21 cellular contexts compared by ENCODE assay signal in the genomic region with DNA sequence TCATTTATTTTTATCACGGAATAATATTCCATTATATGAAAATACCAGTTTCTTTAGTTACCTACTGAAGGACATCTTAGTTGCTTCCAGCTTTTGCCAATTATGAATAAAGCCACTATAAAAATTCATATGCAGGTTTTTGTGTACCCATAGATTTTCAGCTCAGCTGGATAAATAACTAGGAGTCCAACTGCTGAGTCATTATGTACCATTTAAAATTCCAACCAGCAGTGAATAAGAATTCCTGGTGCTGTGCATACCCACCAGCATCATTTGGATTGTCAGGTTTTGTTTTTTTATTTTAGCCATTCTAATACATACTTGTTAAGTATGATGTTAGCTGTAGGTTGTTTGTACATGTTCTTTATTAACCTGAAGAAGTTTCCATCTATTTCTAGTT. TPM values are rescaled to one million over a fixed set of nuclear protein-coding genes. Genes with fewer than 3 reads are reported as not detected.
A peak's percentile ranks its signal among the peaks of the same experiment; 100 is the strongest.
DNase-seq lines count a peak whose midpoint lies in the region; TF ChIP-seq lines count a peak whose summit lies in the region.
"Had no signal": no experiment of that assay in that cellular context is flagged by ENCODE, and none has a peak within 500 bp of the region (broad histone marks: within the 10 kb centered on the region; RNA-seq: fewer than 3 reads in every experiment).

No MANE protein-coding gene starts in this region.

- H3K79me2 ChIP-seq in PC-9 (ENCODE audit: low read depth) = peaks cover 30% of the 10 kb centered on the region

- no peaks in the 10 kb centered on the region for H3F3A ChIP-seq in PC-9 (ENCODE audit: insufficient read depth, low read depth)

- no peak for TF ChIP-seq POLR2A in erythroblast (IDR thresholded peaks at IDR 0.05; ENCODE audit: low read length)

- H2AFZ ChIP-seq in PC-9 = no peak overlapping the region

- H4K20me1 ChIP-seq in PC-9 (ENCODE audit: insufficient read depth) = no peaks in the 10 kb centered on the region

- no peaks in the 10 kb centered on the region for H3K9me3 ChIP-seq in PC-9 (ENCODE audit: insufficient read depth, low read depth)
- H3K9me3 ChIP-seq: neutrophil, sigmoid colon, testis had no signal

- TF ChIP-seq CTCF in PC-9 (conservative IDR thresholded peaks at IDR 0.05) (no peak), cardiac fibroblast (IDR thresholded peaks at IDR 0.05; ENCODE audit: low read depth, low read length) (no peak)

- DNase-seq in EH (ENCODE audit: low read depth) (peak; percentile 70), PC-9 (peak in 1 of 2 experiments; percentile 37), cardiac fibroblast (ENCODE audit: low read depth in 2 of 2) (peak; percentile 45 to 74), kidney tubule cell (ENCODE audit: low spot score) (peak; percentile 46), Ammon's horn (ENCODE audit: low spot score) (no peak), 8988T (no peak), erythroblast (lab: John Stamatoyannopoulos, UW) (no peak)
- no peak for DNase-seq in activated CD4-positive, CD25-positive, alpha-beta regulatory T cell treated with anti-CD3 and anti-CD28 coated beads, Interleukin-2, amount 50 U/mL, for 72 hours
- DNase-seq: activated naive CD8-positive, alpha-beta T cell treated with anti-CD3 and anti-CD28 coated beads for 36 hours; activated T-cell treated with anti-CD3 and anti-CD28 coated beads for 4 hours; C1 segment of cervical spinal cord; DMS79; GOT3; kidney; sigmoid colon; stimulated activated CD4-positive, alpha-beta T cell treated with anti-CD3 and anti-CD28 coated beads, Interleukin-4, amount 100 ng/mL, for 1 hour; stimulated activated CD8-positive, alpha-beta memory T cell treated with anti-CD3 and anti-CD28 coated beads, Interleukin-4, amount 100 ng/mL, for 48 hours; T-helper 9 cell; testis had no signal

- no peaks in the 10 kb centered on the region for H3K36me3 ChIP-seq in PC-9 (ENCODE audit: low read depth)
- H3K36me3 ChIP-seq: neutrophil, sigmoid colon had no signal

- no TSS peak for BruUV-seq in PC-9 (replicated peaks; lab: Mats Ljungman, UMichigan)

- intact Hi-C loops in PC-9 (cut with micrococcal nuclease; ENCODE audit: unreplicated experiment) = no loop called here

- POLR2A ChIA-PET in PC-9 (lab: Charles Lee; ENCODE audit: unreplicated experiment) = interaction anchor here (0.6 kb wide), 1 partner anchor 361 kb away, joined by 3 read pairs; no protein-coding TSS in a partner anchor

- H3K4me2 ChIP-seq in PC-9 = peak overlapping the region; percentile 11; the same call in 1 of the 2 replicates

- H3K27ac ChIP-seq in PC-9 = peak overlapping the region; percentile 43
- H3K27ac ChIP-seq: neutrophil, sigmoid colon, testis had no signal

- CTCF ChIA-PET in PC-9 (lab: Charles Lee) = no interaction called here

- H3K4me1 ChIP-seq in PC-9 (replicated peaks; ENCODE audit: insufficient read depth) = peaks cover 25% of the 10 kb centered on the region
- H3K4me1 ChIP-seq: sigmoid colon had no signal

- H3K27me3 ChIP-seq in PC-9 (ENCODE audit: insufficient read depth, low read depth) = no peaks in the 10 kb centered on the region
- H3K27me3 ChIP-seq: neutrophil, sigmoid colon, testis had no signal

- H3K4me3 ChIP-seq in PC-9 = no peak overlapping the region
- no peak overlapping the region for H3K4me3 ChIP-seq in cardiac fibroblast (replicated peaks in 1 of 2; ENCODE audit: low read depth in 2 of 2, low read length in 2 of 2)
- H3K4me3 ChIP-seq: sigmoid colon, testis had no signal

- no peaks in the 10 kb centered on the region for H3K9me2 ChIP-seq in PC-9 (ENCODE audit: insufficient read depth)

RNA-seq across cellular contexts. Expression of gene FAM24B, which starts 14.5 kb away (rescaled TPM):
- 10.8 and 14.8 TPM in 2 replicates for total RNA-seq in PC-9 (2021)

RNA-seq across cellular contexts. Expression of gene CUZD1, which starts 19.2 kb away (rescaled TPM):
- total RNA-seq in PC-9 (2021) = 1.4 and 2.0 TPM in 2 replicates

RNA-seq across cellular contexts. Expression of gene FAM24A, which starts 45.5 kb away (rescaled TPM):
- total RNA-seq in PC-9 (2021) = not detected in 2 replicates
- total RNA-seq: activated naive CD8-positive, alpha-beta T cell treated with anti-CD3 and anti-CD28 coated beads for 36 hours; kidney; mononuclear cell; sigmoid colon had no signal

Comparison
In these comparisons a context has a peak if more than half of its experiments do, and no peak if none do; other contexts are left out.
1. DNase-seq: peak in EH (single experiment), cardiac fibroblast (2 of 2) and kidney tubule cell (single experiment); none in Ammon's horn (single experiment), 8988T (single experiment), activated CD4-positive, CD25-positive, alpha-beta regulatory T cell treated with anti-CD3 and anti-CD28 coated beads, Interleukin-2, amount 50 U/mL, for 72 hours (single experiment) and erythroblast (0 of 2).